ENCODE assay signal across 10 cellular contexts in the genomic region with DNA sequence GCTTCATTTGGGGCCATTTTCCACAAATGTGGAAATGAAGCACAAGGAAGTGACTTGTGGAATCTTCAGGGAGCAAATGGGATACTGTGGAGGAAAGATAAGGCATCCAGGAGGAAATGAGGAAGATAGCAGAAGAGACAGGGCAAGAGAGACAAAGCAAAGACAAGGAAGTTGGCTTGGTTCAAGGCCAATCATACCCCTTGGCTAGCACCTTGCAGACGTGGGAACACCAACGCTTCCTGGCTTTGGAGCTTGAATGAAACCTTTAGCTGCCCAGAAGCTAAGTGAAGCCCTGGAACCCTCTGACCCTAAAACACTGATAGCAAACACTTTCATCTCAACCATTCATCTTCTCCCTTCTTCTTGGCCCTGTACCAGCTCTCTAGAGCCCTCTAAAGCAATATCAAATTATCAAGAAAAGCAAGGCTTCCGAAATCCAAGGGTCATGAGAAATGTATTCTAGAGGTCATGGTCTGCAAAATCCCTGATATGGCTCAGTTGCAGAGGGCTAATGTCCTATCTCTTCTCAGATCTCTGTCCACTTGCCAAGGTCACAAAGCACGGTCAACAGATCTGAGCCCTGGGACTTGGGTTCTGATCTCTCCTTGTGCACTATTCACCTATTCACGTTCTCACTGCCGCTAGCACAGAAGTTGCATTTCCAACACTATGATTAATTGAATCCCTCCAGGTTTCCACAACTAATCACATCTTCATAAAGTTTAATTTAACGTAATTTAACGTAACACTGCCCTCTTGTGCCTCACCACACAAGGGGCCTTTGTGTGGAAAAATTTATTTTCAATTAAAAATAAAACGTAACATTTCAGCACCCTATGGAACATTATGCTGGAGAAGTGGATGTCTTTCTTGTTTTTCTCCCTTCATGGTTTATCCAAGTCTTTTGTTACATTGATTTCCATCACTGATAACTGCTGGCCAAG.
A peak's percentile ranks its signal among the peaks of the same experiment; 100 is the strongest.
DNase-seq lines count a peak whose midpoint lies in the region; ATAC-seq, FAIRE-seq and TF ChIP-seq lines count a peak whose summit lies in the region.
"Had no signal": no experiment of that assay in that cellular context is flagged by ENCODE, and none has a peak within 500 bp of the region (broad histone marks: within the 10 kb centered on the region; RNA-seq: fewer than 3 reads in every experiment).

No MANE protein-coding gene starts in this region.

- no peak for TF ChIP-seq POLR2A in HepG2 (IDR thresholded peaks at IDR 0.05; ENCODE audit: insufficient read depth in 1 of 2, low read depth in 2 of 2, low read length in 2 of 2)

- H4K91ac ChIP-seq in mesenchymal stem cell (ENCODE audit: low read length), result no peak overlapping the region

- DNase-seq in HepG2 (ENCODE audit: low spot score) (no peak), coronary artery (ENCODE audit: low spot score) (no peak), mesenchymal stem cell (peak; percentile 34), HT-29 (ENCODE audit: low spot score) (no peak), anterior cingulate cortex (lab: John Stamatoyannopoulos, UW) (no peak)
- DNase-seq: NCI-H526 had no signal

- TF ChIP-seq CTCF in liver (IDR thresholded peaks at IDR 0.05; ENCODE audit: low read depth, low read length, missing input control) (peak; percentile 35), HepG2 (CRISPR knock-in tag; IDR thresholded peaks at IDR 0.05) (no peak), coronary artery (IDR thresholded peaks at IDR 0.05) (peak; percentile 33)

- no peaks in the 10 kb centered on the region for H3K79me1 ChIP-seq in mesenchymal stem cell (replicated peaks; ENCODE audit: low read length, poor library complexity, severe bottlenecking)

- H3K4me3 ChIP-seq in liver (ENCODE audit: low read depth in 1 of 3, low read length in 3 of 3) (no peak overlapping the region), HepG2 (replicated peaks in 1 of 3; ENCODE audit: insufficient read depth in 1 of 3, low read depth in 2 of 3, low read length in 3 of 3) (no peak overlapping the region), coronary artery (no peak overlapping the region), mesenchymal stem cell (ENCODE audit: insufficient read depth in 1 of 2, low read depth in 1 of 2, low read length in 2 of 2) (no peak overlapping the region)
- H3K4me3 ChIP-seq: BLaER1 had no signal

- peak overlapping the region in 1 of 2 experiments; percentile 14 for H2BK12ac ChIP-seq in mesenchymal stem cell (ENCODE audit: low read length in 2 of 2)

- H4K20me1 ChIP-seq in HepG2 (ENCODE audit: insufficient read depth, low read length), result no peaks in the 10 kb centered on the region
- H4K20me1 ChIP-seq: BLaER1 had no signal

- peak; percentile 65 to 69 for TF ChIP-seq RAD21 in liver (IDR thresholded peaks at IDR 0.05)
- no peak for TF ChIP-seq RAD21 in HepG2 (CRISPR knock-in tag; IDR thresholded peaks at IDR 0.05)

- H2BK120ac ChIP-seq in mesenchymal stem cell (ENCODE audit: low read depth, low read length), result no peak overlapping the region

- 61% methylated on average over 9 of the region's 9 CpGs for WGBS in liver
- WGBS in HepG2 (ENCODE audit: low lambda C conversion rate), result 33% methylated on average over 9 of the region's 9 CpGs
- WGBS in mesenchymal stem cell, result 81% methylated on average over 6 of the region's 9 CpGs

- H3K27me3 ChIP-seq in liver (ENCODE audit: control insufficient read depth in 4 of 4, insufficient read depth in 4 of 4, low read length in 3 of 4) (no peaks in the 10 kb centered on the region), HepG2 (ENCODE audit: control insufficient read depth in 1 of 2, insufficient read depth in 2 of 2, low read length in 2 of 2) (peaks cover 0 to 7% of the 10 kb centered on the region in 2 experiments; a peak in 2 of 5 replicates), mesenchymal stem cell (ENCODE audit: control insufficient read depth in 1 of 2, insufficient read depth in 1 of 2, low read length in 2 of 2) (peaks cover 2 to 6% of the 10 kb centered on the region in 2 experiments)
- H3K27me3 ChIP-seq: BLaER1 had no signal

- no peak overlapping the region for H3K9ac ChIP-seq in liver (ENCODE audit: low read depth in 1 of 2, low read length in 2 of 2)
- H3K9ac ChIP-seq in HepG2 (ENCODE audit: insufficient read depth, low read depth, low read length), result no peak overlapping the region
- no peak overlapping the region for H3K9ac ChIP-seq in mesenchymal stem cell (ENCODE audit: low read length)
- H3K9ac ChIP-seq: BLaER1 had no signal

- no peak overlapping the region for H3K18ac ChIP-seq in mesenchymal stem cell (ENCODE audit: low read depth in 1 of 2, low read length in 2 of 2)

- no peak overlapping the region for H4K8ac ChIP-seq in mesenchymal stem cell (ENCODE audit: low read length)

- CTCF ChIA-PET in HepG2 (lab: Yijun Ruan, JAX; ENCODE audit: low intra/inter-chr PET ratio, low total read pairs), result no interaction called here

- POLR2A ChIA-PET in HepG2 (lab: Yijun Ruan, JAX), result no interaction called here

- TF ChIP-seq EP300 in HepG2 (IDR thresholded peaks at IDR 0.05; ENCODE audit: low read depth in 2 of 2, low read length in 2 of 2), result no peak
- no peak for TF ChIP-seq EP300 in HepG2 (CRISPR knock-in tag; IDR thresholded peaks at IDR 0.05; ENCODE audit: borderline replicate concordance)

- H3K79me2 ChIP-seq in HepG2 (ENCODE audit: insufficient read depth, low read length), result no peaks in the 10 kb centered on the region

- no peaks in the 10 kb centered on the region for H3K4me1 ChIP-seq in liver (ENCODE audit: control insufficient read depth in 4 of 4, insufficient read depth in 4 of 4, low read length in 3 of 4)
- no peaks in the 10 kb centered on the region for H3K4me1 ChIP-seq in HepG2 (ENCODE audit: insufficient read depth, low read length)
- no peaks in the 10 kb centered on the region for H3K4me1 ChIP-seq in mesenchymal stem cell (ENCODE audit: control insufficient read depth, insufficient read depth, low read depth, low read length)
- H3K4me1 ChIP-seq: BLaER1 had no signal

- H2BK15ac ChIP-seq in mesenchymal stem cell (ENCODE audit: low read depth, poor library complexity, severe bottlenecking), result no peak overlapping the region

- H3K36me3 ChIP-seq in liver (ENCODE audit: control insufficient read depth in 4 of 4, insufficient read depth in 3 of 4, low read depth in 1 of 4, low read length in 3 of 4) (no peaks in the 10 kb centered on the region), HepG2 (replicated peaks in 1 of 2; ENCODE audit: control insufficient read depth in 1 of 2, insufficient read depth in 2 of 2, low read length in 2 of 2) (no peaks in the 10 kb centered on the region), mesenchymal stem cell (ENCODE audit: control insufficient read depth in 1 of 2, insufficient read depth in 2 of 2, low read depth in 1 of 2, low read length in 2 of 2) (no peaks in the 10 kb centered on the region)
- H3K36me3 ChIP-seq: BLaER1 had no signal

- H2AFZ ChIP-seq in HepG2 (ENCODE audit: low read length) (no peak overlapping the region), mesenchymal stem cell (ENCODE audit: low read depth, low read length) (no peak overlapping the region)

- H2AK5ac ChIP-seq in mesenchymal stem cell (ENCODE audit: low read length, severe bottlenecking), result no peak overlapping the region

- in situ Hi-C loops in HepG2 (cut with HindIII; ENCODE audit: extremely low pct_ligation_motif_present, low pct_unique_long_range_greater_than_20kb), result no loop called here

- no peak overlapping the region for H3K4ac ChIP-seq in mesenchymal stem cell (ENCODE audit: low read depth in 1 of 2, low read length in 2 of 2)

- no peak overlapping the region for H2BK5ac ChIP-seq in mesenchymal stem cell (ENCODE audit: low read depth, low read length, poor library complexity, severe bottlenecking)

- ATAC-seq in HepG2 (no peak), GM19467 (IDR thresholded peaks at IDR 0.05; ENCODE audit: unreplicated experiment) (no peak), HG03045 (IDR thresholded peaks at IDR 0.05; ENCODE audit: unreplicated experiment) (no peak)

- intact Hi-C loops in HepG2 (cut with micrococcal nuclease; ENCODE audit: unreplicated experiment), result no loop called here

- H3K9me3 ChIP-seq in liver (ENCODE audit: control insufficient read depth in 4 of 4, low read length in 3 of 4) (no peaks in the 10 kb centered on the region), HepG2 (ENCODE audit: low read length) (no peaks in the 10 kb centered on the region), mesenchymal stem cell (ENCODE audit: control insufficient read depth, low read length) (no peaks in the 10 kb centered on the region)
- H3K9me3 ChIP-seq: BLaER1 had no signal

- H3K23ac ChIP-seq in mesenchymal stem cell (ENCODE audit: low read length in 2 of 2), result no peak overlapping the region

- no peak overlapping the region for H3K14ac ChIP-seq in mesenchymal stem cell (ENCODE audit: low read length in 2 of 2)

- H3K27ac ChIP-seq in liver (ENCODE audit: low read depth in 1 of 2, low read length in 2 of 2), result no peak overlapping the region
- no peak overlapping the region for H3K27ac ChIP-seq in HepG2 (ENCODE audit: extremely low read length, insufficient read depth, low read length)
- H3K27ac ChIP-seq in coronary artery, result no peak overlapping the region
- H3K27ac ChIP-seq in mesenchymal stem cell (ENCODE audit: low read length, poor library complexity, severe bottlenecking), result no peak overlapping the region
- H3K27ac ChIP-seq: BLaER1 had no signal

- FAIRE-seq in HepG2 (lab: Jason Lieb, UNC), result no peak

- BruUV-seq in HepG2 (replicated peaks; lab: Mats Ljungman, UMichigan), result no TSS peak

- H3K4me2 ChIP-seq in HepG2 (ENCODE audit: low read depth, low read length), result no peak overlapping the region
- H3K4me2 ChIP-seq in mesenchymal stem cell (ENCODE audit: low read length, poor library complexity, severe bottlenecking), result no peak overlapping the region
- H3K4me2 ChIP-seq: BLaER1 had no signal

TF ChIP-seq in liver, 16 proteins besides CTCF, POLR2A, EP300 and RAD21 (continues in another document):
- peak; percentile 9 for TF ChIP-seq NR2F2 (IDR thresholded peaks at IDR 0.05)

TF ChIP-seq in HepG2, 621 proteins besides CTCF, POLR2A, EP300 and RAD21 (continues in another document):
- no peak for TF ChIP-seq ARNT2 (CRISPR knock-in tag; IDR thresholded peaks at IDR 0.05; ENCODE audit: low read depth)
- TF ChIP-seq, protein P1, sequence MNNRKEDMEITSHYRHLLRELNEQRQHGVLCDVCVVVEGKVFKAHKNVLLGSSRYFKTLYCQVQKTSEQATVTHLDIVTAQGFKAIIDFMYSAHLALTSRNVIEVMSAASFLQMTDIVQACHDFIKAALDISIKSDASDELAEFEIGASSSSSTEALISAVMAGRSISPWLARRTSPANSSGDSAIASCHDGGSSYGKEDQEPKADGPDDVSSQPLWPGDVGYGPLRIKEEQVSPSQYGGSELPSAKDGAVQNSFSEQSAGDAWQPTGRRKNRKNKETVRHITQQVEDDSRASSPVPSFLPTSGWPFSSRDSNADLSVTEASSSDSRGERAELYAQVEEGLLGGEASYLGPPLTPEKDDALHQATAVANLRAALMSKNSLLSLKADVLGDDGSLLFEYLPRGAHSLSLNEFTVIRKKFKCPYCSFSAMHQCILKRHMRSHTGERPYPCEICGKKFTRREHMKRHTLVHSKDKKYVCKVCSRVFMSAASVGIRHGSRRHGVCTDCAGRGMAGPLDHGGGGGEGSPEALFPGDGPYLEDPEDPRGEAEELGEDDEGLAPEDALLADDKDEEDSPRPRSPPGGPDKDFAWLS (CRISPR knock-in tag; IDR thresholded peaks at IDR 0.05; ENCODE audit: borderline replicate concordance), result no peak
